ENCODE assay signal across 16 cellular contexts in the genomic region with DNA sequence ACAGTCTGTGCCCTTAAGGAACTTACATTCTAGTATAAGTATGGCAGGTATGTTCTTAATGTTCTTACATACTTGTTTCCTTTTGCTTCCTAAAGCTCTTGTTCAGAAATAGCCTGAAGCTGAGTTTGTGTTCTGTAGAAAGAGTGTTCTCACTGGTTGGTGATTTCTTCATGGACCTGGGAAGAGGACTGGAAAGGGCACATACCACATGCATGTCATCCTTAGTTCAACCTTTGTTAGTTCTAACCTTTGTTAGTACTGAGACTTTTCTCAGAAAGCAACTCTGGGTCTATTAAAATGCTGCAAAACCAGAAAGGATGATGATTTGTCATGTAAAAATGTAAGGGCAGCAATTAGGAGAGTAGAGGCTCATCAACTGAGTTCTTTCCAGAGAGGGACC. TPM values are rescaled to one million over a fixed set of nuclear protein-coding genes. Genes with fewer than 3 reads are reported as not detected.
A peak's percentile ranks its signal among the peaks of the same experiment; 100 is the strongest.
DNase-seq lines count a peak whose midpoint lies in the region; ATAC-seq and TF ChIP-seq lines count a peak whose summit lies in the region.
"Had no signal": no experiment of that assay in that cellular context is flagged by ENCODE, and none has a peak within 500 bp of the region (broad histone marks: within the 10 kb centered on the region; RNA-seq: fewer than 3 reads in every experiment).

No MANE protein-coding gene starts in this region.

- no peak overlapping the region for H3K4me2 ChIP-seq in mesenchymal stem cell (ENCODE audit: low read length, poor library complexity, severe bottlenecking)

- H3K14ac ChIP-seq in mesenchymal stem cell (ENCODE audit: low read length in 2 of 2), result no peak overlapping the region

- intact Hi-C loops in heart right ventricle (cut with DNase I), result no loop called here

- no peak overlapping the region for H2BK120ac ChIP-seq in mesenchymal stem cell (ENCODE audit: low read depth, low read length)

- H2AFZ ChIP-seq in mesenchymal stem cell (ENCODE audit: low read depth, low read length), result no peak overlapping the region

- peak overlapping the region; percentile 42 for H3K27ac ChIP-seq in AG04450 (ENCODE audit: low read depth, low read length)
- no peak overlapping the region for H3K27ac ChIP-seq in mesenchymal stem cell (ENCODE audit: low read length, poor library complexity, severe bottlenecking)
- peak overlapping the region in 2 of 10 donors; percentile 79 to 84 for H3K27ac ChIP-seq in heart right ventricle
- H3K27ac ChIP-seq: WERI-Rb-1 had no signal

- no peak overlapping the region for H4K91ac ChIP-seq in mesenchymal stem cell (ENCODE audit: low read length)

- H2AK5ac ChIP-seq in mesenchymal stem cell (ENCODE audit: low read length, severe bottlenecking), result no peak overlapping the region

- TF ChIP-seq CTCF in AG04450 (IDR thresholded peaks at IDR 0.05; ENCODE audit: low read depth, low read length) (no peak), heart right ventricle (IDR thresholded peaks at IDR 0.05) (no peak)

- H3K4me1 ChIP-seq in mesenchymal stem cell (ENCODE audit: control insufficient read depth, insufficient read depth, low read depth, low read length) (no peaks in the 10 kb centered on the region), heart right ventricle (peaks cover 0 to 25% (median 16%) of the 10 kb centered on the region in 9 donors)

- H3K36me3 ChIP-seq in mesenchymal stem cell (ENCODE audit: control insufficient read depth in 1 of 2, insufficient read depth in 2 of 2, low read depth in 1 of 2, low read length in 2 of 2), result peaks cover 0 to 6% of the 10 kb centered on the region in 2 experiments
- no peaks in the 10 kb centered on the region for H3K36me3 ChIP-seq in heart right ventricle
- H3K36me3 ChIP-seq: thyroid gland, WERI-Rb-1 had no signal

- H2BK15ac ChIP-seq in mesenchymal stem cell (ENCODE audit: low read depth, poor library complexity, severe bottlenecking), result no peak overlapping the region

- H2BK12ac ChIP-seq in mesenchymal stem cell (ENCODE audit: low read length in 2 of 2), result peak overlapping the region in 1 of 2 experiments; percentile 59

- no peak overlapping the region for H3K4me3 ChIP-seq in AG04450 (ENCODE audit: low read depth, low read length)
- H3K4me3 ChIP-seq in mesenchymal stem cell (ENCODE audit: insufficient read depth in 1 of 2, low read depth in 1 of 2, low read length in 2 of 2), result no peak overlapping the region
- no peak overlapping the region for H3K4me3 ChIP-seq in heart right ventricle
- H3K4me3 ChIP-seq: thyroid gland had no signal

- no peak overlapping the region for H3K23ac ChIP-seq in mesenchymal stem cell (ENCODE audit: low read length in 2 of 2)

- ATAC-seq in heart right ventricle, result no peak
- ATAC-seq: sciatic nerve had no signal

- no peak overlapping the region for H2BK5ac ChIP-seq in mesenchymal stem cell (ENCODE audit: low read depth, low read length, poor library complexity, severe bottlenecking)

- no peaks in the 10 kb centered on the region for H3K9me3 ChIP-seq in AG04450 (ENCODE audit: control insufficient read depth, insufficient read depth, low read length)
- no peaks in the 10 kb centered on the region for H3K9me3 ChIP-seq in mesenchymal stem cell (ENCODE audit: control insufficient read depth, low read length)
- peaks cover 0 to 10% (median 0%) of the 10 kb centered on the region in 11 donors for H3K9me3 ChIP-seq in heart right ventricle
- H3K9me3 ChIP-seq: thyroid gland had no signal

- H3K18ac ChIP-seq in mesenchymal stem cell (ENCODE audit: low read depth in 1 of 2, low read length in 2 of 2), result peak overlapping the region in 1 of 2 experiments; percentile 2

- H3K27me3 ChIP-seq in AG04450 (ENCODE audit: control insufficient read depth, insufficient read depth, low read length) (no peaks in the 10 kb centered on the region), mesenchymal stem cell (ENCODE audit: control insufficient read depth in 1 of 2, insufficient read depth in 1 of 2, low read length in 2 of 2) (no peaks in the 10 kb centered on the region), heart right ventricle (no peaks in the 10 kb centered on the region)
- H3K27me3 ChIP-seq: thyroid gland had no signal

- H3K4ac ChIP-seq in mesenchymal stem cell (ENCODE audit: low read depth in 1 of 2, low read length in 2 of 2), result no peak overlapping the region

- CTCF ChIA-PET in AG04450 (lab: Charles Lee), result interaction anchor here (1.1 to 1.5 kb wide), 3 partner anchors 26 to 92 kb away, joined by 3 to 6 read pairs (median 5); no protein-coding TSS in a partner anchor

- POLR2A ChIA-PET in AG04450 (lab: Yijun Ruan, JAX), result interaction anchor here (0.8 to 1.0 kb wide), 2 partner anchors 48 kb away, joined by 3 to 6 read pairs; no protein-coding TSS in a partner anchor

- no peak overlapping the region for H4K8ac ChIP-seq in mesenchymal stem cell (ENCODE audit: low read length)

- DNase-seq in AG04450 (ENCODE audit: low read depth, low spot score) (no peak), LHCN-M2 (ENCODE audit: low read depth) (peak; percentile 58), dedifferentiated amniotic fluid mesenchymal stem cell (ENCODE audit: extremely low spot score) (peak; percentile 40), mesenchymal stem cell (peak; percentile 75), heart right ventricle (no peak), hepatic stellate cell (ENCODE audit: low spot score) (no peak), nucleus accumbens (lab: John Stamatoyannopoulos, UW) (no peak)
- DNase-seq in stimulated activated naive CD4-positive, alpha-beta T cell treated with Interleukin-2 at 50 U/mL for 16 hours (lab: John Stamatoyannopoulos, UW), result no peak
- DNase-seq: activated CD8-positive, alpha-beta memory T cell treated with anti-CD3 and anti-CD28 coated beads, Interleukin-2, amount 50 U/mL, for 4 hours; activated naive CD8-positive, alpha-beta T cell treated with anti-CD3 and anti-CD28 coated beads, Interleukin-2, amount 10 ng/mL, durations not matched to agents 7 days and 5 days; endodermal cell; Right ventricle myocardium superior; thyroid gland; WERI-Rb-1 had no signal

- no peaks in the 10 kb centered on the region for H3K79me1 ChIP-seq in mesenchymal stem cell (replicated peaks; ENCODE audit: low read length, poor library complexity, severe bottlenecking)

- no peak overlapping the region for H3K9ac ChIP-seq in mesenchymal stem cell (ENCODE audit: low read length)

RNA-seq across cellular contexts. Expression of a gene that starts 2.5 kb away (rescaled TPM):
- polyA plus RNA-seq in AG04450 (2011; rRNA removed) (300 and 374 TPM in 2 replicates), heart right ventricle (1 to 10 TPM in 1 of 2 donors, under 1 TPM in 1; 0.77 to 2.7 TPM)
- 134 and 258 TPM in 2 replicates for polyA minus RNA-seq in AG04450 (2011; rRNA and poly(A)+ RNA removed)
- total RNA-seq in LHCN-M2 (2014; rRNA removed) (102 and 115 TPM in 2 replicates), heart right ventricle (10 to 100 TPM in 1 of 10 donors, 1 to 10 TPM in 8, under 1 TPM in 1; 0.56 to 11.5 (median 2.2) TPM)
- polyA plus RNA-seq in LHCN-M2 (2012), result 29.6 TPM
- 13.0 TPM for polyA plus RNA-seq in mesenchymal stem cell (2013, experiment 1 of 2)
- 17.5 TPM for polyA plus RNA-seq in mesenchymal stem cell (2013, experiment 2 of 2)
- total RNA-seq: activated naive CD8-positive, alpha-beta T cell treated with anti-CD3 and anti-CD28 coated beads, Interleukin-2, amount 10 ng/mL, durations not matched to agents 7 days and 5 days; endodermal cell; NCI-H460 had no signal

Comparison
In these comparisons a context has a peak if more than half of its experiments do, and no peak if none do; other contexts are left out.
1. DNase-seq: peak in LHCN-M2 (single experiment), dedifferentiated amniotic fluid mesenchymal stem cell (single experiment) and mesenchymal stem cell (single experiment); none in AG04450 (single experiment), stimulated activated naive CD4-positive, alpha-beta T cell treated with Interleukin-2 at 50 U/mL for 16 hours (single experiment), heart right ventricle (0 of 2), hepatic stellate cell (single experiment) and nucleus accumbens (0 of 56).